ENCODE assay signal across 1 cellular context in the genomic region with DNA sequence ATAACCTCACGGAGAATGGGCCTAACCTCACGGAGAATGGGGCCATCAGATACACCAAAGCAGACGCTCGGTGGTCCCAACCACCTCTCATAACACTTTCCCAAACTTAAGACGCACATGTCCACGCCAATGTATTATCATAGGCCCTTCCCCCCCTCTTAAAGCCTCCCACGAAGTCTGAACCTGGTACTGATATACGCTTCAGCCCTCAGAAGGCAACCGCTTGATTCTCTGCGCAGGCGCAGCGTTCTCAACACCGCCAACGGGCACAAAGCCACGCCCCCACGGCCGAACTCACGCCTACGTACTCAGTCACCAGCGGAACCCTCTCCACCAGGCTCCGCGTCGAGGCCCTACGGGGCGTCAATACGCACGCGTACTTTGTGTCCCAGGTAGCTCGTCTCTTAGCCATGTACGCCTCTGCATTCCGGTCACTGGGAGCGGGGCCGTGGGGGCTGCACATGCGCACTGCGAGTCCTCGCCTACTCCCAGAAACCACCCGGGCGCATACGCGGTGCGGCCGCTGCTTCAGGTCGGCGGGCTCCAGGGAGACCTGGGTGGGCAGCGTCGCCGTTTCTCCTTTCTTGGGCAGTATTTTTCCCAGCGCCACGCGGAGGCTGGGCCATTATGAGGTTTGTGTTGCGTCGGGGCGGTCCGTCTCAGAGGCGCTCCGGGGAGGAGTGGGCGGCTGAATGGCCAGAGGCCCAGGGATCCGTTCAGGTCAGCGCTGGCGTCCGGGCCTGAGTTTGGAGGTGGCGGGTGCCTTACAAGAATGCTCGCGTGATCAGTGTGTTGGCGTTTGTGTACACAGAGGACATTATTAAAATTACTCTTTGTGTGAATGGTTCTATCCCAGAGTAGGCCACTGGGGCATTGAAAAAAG.
TF ChIP-seq lines count a peak whose summit lies in the region.

No MANE protein-coding gene starts in this region.

TF ChIP-seq in K562, 482 proteins besides CTCF, POLR2A, EP300 and RAD21 (continued from another document and continues in another):
- TF ChIP-seq, protein P1, sequence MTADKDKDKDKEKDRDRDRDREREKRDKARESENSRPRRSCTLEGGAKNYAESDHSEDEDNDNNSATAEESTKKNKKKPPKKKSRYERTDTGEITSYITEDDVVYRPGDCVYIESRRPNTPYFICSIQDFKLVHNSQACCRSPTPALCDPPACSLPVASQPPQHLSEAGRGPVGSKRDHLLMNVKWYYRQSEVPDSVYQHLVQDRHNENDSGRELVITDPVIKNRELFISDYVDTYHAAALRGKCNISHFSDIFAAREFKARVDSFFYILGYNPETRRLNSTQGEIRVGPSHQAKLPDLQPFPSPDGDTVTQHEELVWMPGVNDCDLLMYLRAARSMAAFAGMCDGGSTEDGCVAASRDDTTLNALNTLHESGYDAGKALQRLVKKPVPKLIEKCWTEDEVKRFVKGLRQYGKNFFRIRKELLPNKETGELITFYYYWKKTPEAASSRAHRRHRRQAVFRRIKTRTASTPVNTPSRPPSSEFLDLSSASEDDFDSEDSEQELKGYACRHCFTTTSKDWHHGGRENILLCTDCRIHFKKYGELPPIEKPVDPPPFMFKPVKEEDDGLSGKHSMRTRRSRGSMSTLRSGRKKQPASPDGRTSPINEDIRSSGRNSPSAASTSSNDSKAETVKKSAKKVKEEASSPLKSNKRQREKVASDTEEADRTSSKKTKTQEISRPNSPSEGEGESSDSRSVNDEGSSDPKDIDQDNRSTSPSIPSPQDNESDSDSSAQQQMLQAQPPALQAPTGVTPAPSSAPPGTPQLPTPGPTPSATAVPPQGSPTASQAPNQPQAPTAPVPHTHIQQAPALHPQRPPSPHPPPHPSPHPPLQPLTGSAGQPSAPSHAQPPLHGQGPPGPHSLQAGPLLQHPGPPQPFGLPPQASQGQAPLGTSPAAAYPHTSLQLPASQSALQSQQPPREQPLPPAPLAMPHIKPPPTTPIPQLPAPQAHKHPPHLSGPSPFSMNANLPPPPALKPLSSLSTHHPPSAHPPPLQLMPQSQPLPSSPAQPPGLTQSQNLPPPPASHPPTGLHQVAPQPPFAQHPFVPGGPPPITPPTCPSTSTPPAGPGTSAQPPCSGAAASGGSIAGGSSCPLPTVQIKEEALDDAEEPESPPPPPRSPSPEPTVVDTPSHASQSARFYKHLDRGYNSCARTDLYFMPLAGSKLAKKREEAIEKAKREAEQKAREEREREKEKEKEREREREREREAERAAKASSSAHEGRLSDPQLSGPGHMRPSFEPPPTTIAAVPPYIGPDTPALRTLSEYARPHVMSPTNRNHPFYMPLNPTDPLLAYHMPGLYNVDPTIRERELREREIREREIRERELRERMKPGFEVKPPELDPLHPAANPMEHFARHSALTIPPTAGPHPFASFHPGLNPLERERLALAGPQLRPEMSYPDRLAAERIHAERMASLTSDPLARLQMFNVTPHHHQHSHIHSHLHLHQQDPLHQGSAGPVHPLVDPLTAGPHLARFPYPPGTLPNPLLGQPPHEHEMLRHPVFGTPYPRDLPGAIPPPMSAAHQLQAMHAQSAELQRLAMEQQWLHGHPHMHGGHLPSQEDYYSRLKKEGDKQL (CRISPR knock-in tag; IDR thresholded peaks at IDR 0.05; ENCODE audit: borderline replicate concordance), result no peak
- TF ChIP-seq ZNF197 (CRISPR knock-in tag; IDR thresholded peaks at IDR 0.05; ENCODE audit: low read depth), result no peak
- no peak for TF ChIP-seq HDAC2 (IDR thresholded peaks at IDR 0.05)
- peak; percentile 60; the same call in 1 of the 2 replicates for TF ChIP-seq POLR2H (tag; IDR thresholded peaks at IDR 0.05; ENCODE audit: low read depth)
- TF ChIP-seq HDAC1 (IDR thresholded peaks at IDR 0.05), result no peak
- no peak for TF ChIP-seq FOXJ3 (CRISPR knock-in tag; IDR thresholded peaks at IDR 0.05)
- peak; percentile 90 for TF ChIP-seq EGR1 (conservative IDR thresholded peaks at IDR 0.05)
- TF ChIP-seq, protein P2, sequence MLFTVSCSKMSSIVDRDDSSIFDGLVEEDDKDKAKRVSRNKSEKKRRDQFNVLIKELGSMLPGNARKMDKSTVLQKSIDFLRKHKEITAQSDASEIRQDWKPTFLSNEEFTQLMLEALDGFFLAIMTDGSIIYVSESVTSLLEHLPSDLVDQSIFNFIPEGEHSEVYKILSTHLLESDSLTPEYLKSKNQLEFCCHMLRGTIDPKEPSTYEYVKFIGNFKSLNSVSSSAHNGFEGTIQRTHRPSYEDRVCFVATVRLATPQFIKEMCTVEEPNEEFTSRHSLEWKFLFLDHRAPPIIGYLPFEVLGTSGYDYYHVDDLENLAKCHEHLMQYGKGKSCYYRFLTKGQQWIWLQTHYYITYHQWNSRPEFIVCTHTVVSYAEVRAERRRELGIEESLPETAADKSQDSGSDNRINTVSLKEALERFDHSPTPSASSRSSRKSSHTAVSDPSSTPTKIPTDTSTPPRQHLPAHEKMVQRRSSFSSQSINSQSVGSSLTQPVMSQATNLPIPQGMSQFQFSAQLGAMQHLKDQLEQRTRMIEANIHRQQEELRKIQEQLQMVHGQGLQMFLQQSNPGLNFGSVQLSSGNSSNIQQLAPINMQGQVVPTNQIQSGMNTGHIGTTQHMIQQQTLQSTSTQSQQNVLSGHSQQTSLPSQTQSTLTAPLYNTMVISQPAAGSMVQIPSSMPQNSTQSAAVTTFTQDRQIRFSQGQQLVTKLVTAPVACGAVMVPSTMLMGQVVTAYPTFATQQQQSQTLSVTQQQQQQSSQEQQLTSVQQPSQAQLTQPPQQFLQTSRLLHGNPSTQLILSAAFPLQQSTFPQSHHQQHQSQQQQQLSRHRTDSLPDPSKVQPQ (CRISPR knock-in tag; IDR thresholded peaks at IDR 0.05; ENCODE audit: borderline replicate concordance), result no peak
- no peak; the same call in 1 of the 2 replicates for TF ChIP-seq MYC (IDR thresholded peaks at IDR 0.05; ENCODE audit: low read depth, low read length)
- no peak for TF ChIP-seq MYC (CRISPR knock-in tag; IDR thresholded peaks at IDR 0.05; ENCODE audit: borderline replicate concordance, low read depth)
- TF ChIP-seq, protein P3, sequence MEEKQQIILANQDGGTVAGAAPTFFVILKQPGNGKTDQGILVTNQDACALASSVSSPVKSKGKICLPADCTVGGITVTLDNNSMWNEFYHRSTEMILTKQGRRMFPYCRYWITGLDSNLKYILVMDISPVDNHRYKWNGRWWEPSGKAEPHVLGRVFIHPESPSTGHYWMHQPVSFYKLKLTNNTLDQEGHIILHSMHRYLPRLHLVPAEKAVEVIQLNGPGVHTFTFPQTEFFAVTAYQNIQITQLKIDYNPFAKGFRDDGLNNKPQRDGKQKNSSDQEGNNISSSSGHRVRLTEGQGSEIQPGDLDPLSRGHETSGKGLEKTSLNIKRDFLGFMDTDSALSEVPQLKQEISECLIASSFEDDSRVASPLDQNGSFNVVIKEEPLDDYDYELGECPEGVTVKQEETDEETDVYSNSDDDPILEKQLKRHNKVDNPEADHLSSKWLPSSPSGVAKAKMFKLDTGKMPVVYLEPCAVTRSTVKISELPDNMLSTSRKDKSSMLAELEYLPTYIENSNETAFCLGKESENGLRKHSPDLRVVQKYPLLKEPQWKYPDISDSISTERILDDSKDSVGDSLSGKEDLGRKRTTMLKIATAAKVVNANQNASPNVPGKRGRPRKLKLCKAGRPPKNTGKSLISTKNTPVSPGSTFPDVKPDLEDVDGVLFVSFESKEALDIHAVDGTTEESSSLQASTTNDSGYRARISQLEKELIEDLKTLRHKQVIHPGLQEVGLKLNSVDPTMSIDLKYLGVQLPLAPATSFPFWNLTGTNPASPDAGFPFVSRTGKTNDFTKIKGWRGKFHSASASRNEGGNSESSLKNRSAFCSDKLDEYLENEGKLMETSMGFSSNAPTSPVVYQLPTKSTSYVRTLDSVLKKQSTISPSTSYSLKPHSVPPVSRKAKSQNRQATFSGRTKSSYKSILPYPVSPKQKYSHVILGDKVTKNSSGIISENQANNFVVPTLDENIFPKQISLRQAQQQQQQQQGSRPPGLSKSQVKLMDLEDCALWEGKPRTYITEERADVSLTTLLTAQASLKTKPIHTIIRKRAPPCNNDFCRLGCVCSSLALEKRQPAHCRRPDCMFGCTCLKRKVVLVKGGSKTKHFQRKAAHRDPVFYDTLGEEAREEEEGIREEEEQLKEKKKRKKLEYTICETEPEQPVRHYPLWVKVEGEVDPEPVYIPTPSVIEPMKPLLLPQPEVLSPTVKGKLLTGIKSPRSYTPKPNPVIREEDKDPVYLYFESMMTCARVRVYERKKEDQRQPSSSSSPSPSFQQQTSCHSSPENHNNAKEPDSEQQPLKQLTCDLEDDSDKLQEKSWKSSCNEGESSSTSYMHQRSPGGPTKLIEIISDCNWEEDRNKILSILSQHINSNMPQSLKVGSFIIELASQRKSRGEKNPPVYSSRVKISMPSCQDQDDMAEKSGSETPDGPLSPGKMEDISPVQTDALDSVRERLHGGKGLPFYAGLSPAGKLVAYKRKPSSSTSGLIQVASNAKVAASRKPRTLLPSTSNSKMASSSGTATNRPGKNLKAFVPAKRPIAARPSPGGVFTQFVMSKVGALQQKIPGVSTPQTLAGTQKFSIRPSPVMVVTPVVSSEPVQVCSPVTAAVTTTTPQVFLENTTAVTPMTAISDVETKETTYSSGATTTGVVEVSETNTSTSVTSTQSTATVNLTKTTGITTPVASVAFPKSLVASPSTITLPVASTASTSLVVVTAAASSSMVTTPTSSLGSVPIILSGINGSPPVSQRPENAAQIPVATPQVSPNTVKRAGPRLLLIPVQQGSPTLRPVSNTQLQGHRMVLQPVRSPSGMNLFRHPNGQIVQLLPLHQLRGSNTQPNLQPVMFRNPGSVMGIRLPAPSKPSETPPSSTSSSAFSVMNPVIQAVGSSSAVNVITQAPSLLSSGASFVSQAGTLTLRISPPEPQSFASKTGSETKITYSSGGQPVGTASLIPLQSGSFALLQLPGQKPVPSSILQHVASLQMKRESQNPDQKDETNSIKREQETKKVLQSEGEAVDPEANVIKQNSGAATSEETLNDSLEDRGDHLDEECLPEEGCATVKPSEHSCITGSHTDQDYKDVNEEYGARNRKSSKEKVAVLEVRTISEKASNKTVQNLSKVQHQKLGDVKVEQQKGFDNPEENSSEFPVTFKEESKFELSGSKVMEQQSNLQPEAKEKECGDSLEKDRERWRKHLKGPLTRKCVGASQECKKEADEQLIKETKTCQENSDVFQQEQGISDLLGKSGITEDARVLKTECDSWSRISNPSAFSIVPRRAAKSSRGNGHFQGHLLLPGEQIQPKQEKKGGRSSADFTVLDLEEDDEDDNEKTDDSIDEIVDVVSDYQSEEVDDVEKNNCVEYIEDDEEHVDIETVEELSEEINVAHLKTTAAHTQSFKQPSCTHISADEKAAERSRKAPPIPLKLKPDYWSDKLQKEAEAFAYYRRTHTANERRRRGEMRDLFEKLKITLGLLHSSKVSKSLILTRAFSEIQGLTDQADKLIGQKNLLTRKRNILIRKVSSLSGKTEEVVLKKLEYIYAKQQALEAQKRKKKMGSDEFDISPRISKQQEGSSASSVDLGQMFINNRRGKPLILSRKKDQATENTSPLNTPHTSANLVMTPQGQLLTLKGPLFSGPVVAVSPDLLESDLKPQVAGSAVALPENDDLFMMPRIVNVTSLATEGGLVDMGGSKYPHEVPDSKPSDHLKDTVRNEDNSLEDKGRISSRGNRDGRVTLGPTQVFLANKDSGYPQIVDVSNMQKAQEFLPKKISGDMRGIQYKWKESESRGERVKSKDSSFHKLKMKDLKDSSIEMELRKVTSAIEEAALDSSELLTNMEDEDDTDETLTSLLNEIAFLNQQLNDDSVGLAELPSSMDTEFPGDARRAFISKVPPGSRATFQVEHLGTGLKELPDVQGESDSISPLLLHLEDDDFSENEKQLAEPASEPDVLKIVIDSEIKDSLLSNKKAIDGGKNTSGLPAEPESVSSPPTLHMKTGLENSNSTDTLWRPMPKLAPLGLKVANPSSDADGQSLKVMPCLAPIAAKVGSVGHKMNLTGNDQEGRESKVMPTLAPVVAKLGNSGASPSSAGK (IDR thresholded peaks at IDR 0.05), result peak; percentile 94
- TF ChIP-seq SRSF3 (IDR thresholded peaks at IDR 0.05; ENCODE audit: insufficient read depth, low read length), result no peak
- TF ChIP-seq MCM5 (IDR thresholded peaks at IDR 0.05; ENCODE audit: low read depth), result no peak
- TF ChIP-seq PHF21A (IDR thresholded peaks at IDR 0.05; ENCODE audit: borderline replicate concordance, low read depth), result no peak
- no peak for TF ChIP-seq FOXA1 (IDR thresholded peaks at IDR 0.05; ENCODE audit: borderline replicate concordance)
- no peak for TF ChIP-seq ZNF282 (CRISPR knock-in tag; IDR thresholded peaks at IDR 0.05)
- TF ChIP-seq TAF7 (tag; IDR thresholded peaks at IDR 0.05), result 0 out of 2 replicates have a peak, but pooled peaks have one; percentile 20
- peak; percentile 71 to 84 for TF ChIP-seq TRIM24 (IDR thresholded peaks at IDR 0.05)
- TF ChIP-seq YBX1 (IDR thresholded peaks at IDR 0.05), result no peak
- TF ChIP-seq, protein P4, sequence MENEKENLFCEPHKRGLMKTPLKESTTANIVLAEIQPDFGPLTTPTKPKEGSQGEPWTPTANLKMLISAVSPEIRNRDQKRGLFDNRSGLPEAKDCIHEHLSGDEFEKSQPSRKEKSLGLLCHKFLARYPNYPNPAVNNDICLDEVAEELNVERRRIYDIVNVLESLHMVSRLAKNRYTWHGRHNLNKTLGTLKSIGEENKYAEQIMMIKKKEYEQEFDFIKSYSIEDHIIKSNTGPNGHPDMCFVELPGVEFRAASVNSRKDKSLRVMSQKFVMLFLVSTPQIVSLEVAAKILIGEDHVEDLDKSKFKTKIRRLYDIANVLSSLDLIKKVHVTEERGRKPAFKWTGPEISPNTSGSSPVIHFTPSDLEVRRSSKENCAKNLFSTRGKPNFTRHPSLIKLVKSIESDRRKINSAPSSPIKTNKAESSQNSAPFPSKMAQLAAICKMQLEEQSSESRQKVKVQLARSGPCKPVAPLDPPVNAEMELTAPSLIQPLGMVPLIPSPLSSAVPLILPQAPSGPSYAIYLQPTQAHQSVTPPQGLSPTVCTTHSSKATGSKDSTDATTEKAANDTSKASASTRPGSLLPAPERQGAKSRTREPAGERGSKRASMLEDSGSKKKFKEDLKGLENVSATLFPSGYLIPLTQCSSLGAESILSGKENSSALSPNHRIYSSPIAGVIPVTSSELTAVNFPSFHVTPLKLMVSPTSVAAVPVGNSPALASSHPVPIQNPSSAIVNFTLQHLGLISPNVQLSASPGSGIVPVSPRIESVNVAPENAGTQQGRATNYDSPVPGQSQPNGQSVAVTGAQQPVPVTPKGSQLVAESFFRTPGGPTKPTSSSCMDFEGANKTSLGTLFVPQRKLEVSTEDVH (IDR thresholded peaks at IDR 0.05; ENCODE audit: low read depth, partially characterized antibody), result no peak
- 0 out of 2 replicates have a peak, but pooled peaks have one; percentile 71 for TF ChIP-seq TRIM28 (IDR thresholded peaks at IDR 0.05)
- TF ChIP-seq SUPT5H (IDR thresholded peaks at IDR 0.05), result peak; percentile 88
- no peak for TF ChIP-seq SMARCE1 (IDR thresholded peaks at IDR 0.05)
- TF ChIP-seq SMC3 (conservative IDR thresholded peaks at IDR 0.05; ENCODE audit: insufficient read depth, low read depth, low read length), result 0 out of 2 replicates have a peak, but pooled peaks have one; percentile 11
- no peak for TF ChIP-seq SRSF9 (IDR thresholded peaks at IDR 0.05; ENCODE audit: borderline replicate concordance, low read depth, low read length)
- peak; percentile 88 for TF ChIP-seq HNRNPLL (IDR thresholded peaks at IDR 0.05; ENCODE audit: low read depth, low read length, poor library complexity, severe bottlenecking)
- TF ChIP-seq JUND (IDR thresholded peaks at IDR 0.05; ENCODE audit: borderline replicate concordance, low read depth, low read length), result peak; percentile 15; the same call in 1 of the 2 replicates
- TF ChIP-seq JUND (tag; IDR thresholded peaks at IDR 0.05; ENCODE audit: borderline replicate concordance, low read depth, low read length), result peak; percentile 16; the same call in 1 of the 3 replicates
- TF ChIP-seq ZNF384 (IDR thresholded peaks at IDR 0.05; ENCODE audit: low read depth, low read length), result no peak
- no peak for TF ChIP-seq SMARCC2 (IDR thresholded peaks at IDR 0.05; ENCODE audit: low read depth)
- 0 out of 2 replicates have a peak, but pooled peaks have one; percentile 14 for TF ChIP-seq GABPA (tag; conservative IDR thresholded peaks at IDR 0.05; ENCODE audit: low read depth)
- TF ChIP-seq ZKSCAN3 (CRISPR knock-in tag; IDR thresholded peaks at IDR 0.05), result no peak
- no peak for TF ChIP-seq PYGO2 (tag; IDR thresholded peaks at IDR 0.05)
- no peak for TF ChIP-seq SETDB1 (IDR thresholded peaks at IDR 0.05; ENCODE audit: low read length)
